Comparison of ENCODE assay signal across 1 cellular context in the genomic region with DNA sequence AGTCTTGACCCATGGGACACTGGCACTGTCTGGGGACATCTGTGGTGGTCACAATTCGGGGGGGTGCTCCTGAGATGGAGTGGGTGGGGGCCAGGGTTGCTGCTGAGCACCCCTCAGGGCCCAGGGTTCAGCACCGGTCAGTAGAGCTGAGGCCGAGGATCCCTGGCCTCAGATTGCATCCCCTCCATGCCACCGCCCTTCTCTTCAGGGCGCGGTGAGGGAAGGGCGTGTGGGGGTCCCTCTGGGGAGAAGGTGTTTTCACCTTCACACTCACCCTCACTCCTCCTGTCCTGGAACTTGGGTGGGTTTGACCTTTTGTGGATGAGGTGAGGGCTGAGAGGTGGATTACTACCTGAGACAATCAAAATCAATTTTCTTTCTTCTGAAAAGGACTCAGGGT.
TF ChIP-seq lines count a peak whose summit lies in the region.

No MANE protein-coding gene starts in this region.

TF ChIP-seq in HEK293T, 16 proteins besides CTCF, POLR2A, EP300 and RAD21 (continued from another document):
- no peak for TF ChIP-seq HDGF (IDR thresholded peaks at IDR 0.05; ENCODE audit: borderline replicate concordance)
- no peak for TF ChIP-seq CTBP1 (IDR thresholded peaks at IDR 0.05; ENCODE audit: borderline replicate concordance)
- TF ChIP-seq FOXK2 (IDR thresholded peaks at IDR 0.05), result no peak
- TF ChIP-seq BHLHE40 (IDR thresholded peaks at IDR 0.05; ENCODE audit: borderline replicate concordance), result no peak
- TF ChIP-seq, protein P1, sequence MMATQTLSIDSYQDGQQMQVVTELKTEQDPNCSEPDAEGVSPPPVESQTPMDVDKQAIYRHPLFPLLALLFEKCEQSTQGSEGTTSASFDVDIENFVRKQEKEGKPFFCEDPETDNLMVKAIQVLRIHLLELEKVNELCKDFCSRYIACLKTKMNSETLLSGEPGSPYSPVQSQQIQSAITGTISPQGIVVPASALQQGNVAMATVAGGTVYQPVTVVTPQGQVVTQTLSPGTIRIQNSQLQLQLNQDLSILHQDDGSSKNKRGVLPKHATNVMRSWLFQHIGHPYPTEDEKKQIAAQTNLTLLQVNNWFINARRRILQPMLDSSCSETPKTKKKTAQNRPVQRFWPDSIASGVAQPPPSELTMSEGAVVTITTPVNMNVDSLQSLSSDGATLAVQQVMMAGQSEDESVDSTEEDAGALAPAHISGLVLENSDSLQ (IDR thresholded peaks at IDR 0.05), result no peak
- TF ChIP-seq FOXM1 (IDR thresholded peaks at IDR 0.05; ENCODE audit: borderline replicate concordance), result no peak
- TF ChIP-seq SP1 (IDR thresholded peaks at IDR 0.05), result no peak
- TF ChIP-seq ARNT (IDR thresholded peaks at IDR 0.05), result no peak
